14 cellular contexts compared by ENCODE assay signal in the genomic region with DNA sequence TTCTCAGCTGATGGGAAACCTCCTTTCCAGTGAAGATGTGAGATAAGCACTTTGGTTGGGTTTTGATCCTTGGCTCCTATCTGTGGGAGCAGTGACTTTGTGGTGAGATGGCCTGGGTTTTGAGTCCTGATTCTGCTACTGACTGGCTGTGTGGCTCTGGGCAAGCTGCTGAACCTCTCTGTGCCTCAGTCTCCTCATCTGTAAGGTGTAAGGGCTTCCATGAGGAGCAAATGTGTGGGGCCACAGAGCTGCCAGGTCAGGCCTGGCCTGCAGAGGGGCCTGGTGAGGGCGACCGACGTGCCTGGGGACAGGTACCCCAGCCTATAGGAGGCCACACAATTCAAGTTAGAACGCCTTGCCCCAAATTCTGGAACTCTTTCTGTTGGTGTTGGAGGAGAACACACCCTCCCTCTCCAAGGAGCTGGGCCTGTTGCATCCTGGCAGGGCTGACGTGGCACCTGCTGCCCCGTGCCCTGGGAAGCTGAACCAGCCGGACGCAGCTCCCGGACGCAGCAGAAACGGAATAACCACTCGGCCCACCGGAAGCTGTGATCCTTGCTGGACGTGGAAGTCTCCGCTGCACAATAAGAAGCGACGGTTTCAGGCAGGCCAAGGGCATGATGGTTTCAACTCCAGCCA.
DNase-seq lines count a peak whose midpoint lies in the region; ATAC-seq and TF ChIP-seq lines count a peak whose summit lies in the region.
"Had no signal": no experiment of that assay in that cellular context is flagged by ENCODE, and none has a peak within 500 bp of the region (broad histone marks: within the 10 kb centered on the region; RNA-seq: fewer than 3 reads in every experiment).

No MANE protein-coding gene starts in this region.

- peaks cover 0 to 15% of the 10 kb centered on the region in 2 experiments; a peak in 1 of 3 replicates for H3K36me3 ChIP-seq in HEK293 (ENCODE audit: control insufficient read depth in 2 of 2, insufficient read depth in 1 of 2, low read length in 2 of 2)
- H3K36me3 ChIP-seq in psoas muscle (ENCODE audit: insufficient read depth in 1 of 2, low read depth in 1 of 2): no peaks in the 10 kb centered on the region

- H3K9me3 ChIP-seq in HEK293 (ENCODE audit: control insufficient read depth, insufficient read depth, low read depth, low read length) (no peaks in the 10 kb centered on the region), psoas muscle (no peaks in the 10 kb centered on the region)

- CTCF ChIA-PET in HEK293 (lab: Yijun Ruan, JAX): interaction anchor here (2.6 to 2.9 kb wide), 2 partner anchors 11 to 13 kb away, joined by 8 to 13 read pairs; no protein-coding TSS in a partner anchor

- H3K27ac ChIP-seq in HEK293 (ENCODE audit: extremely low read depth, low read depth, low read length) (no peak overlapping the region), psoas muscle (peak overlapping the region; percentile 88)
- H3K27ac ChIP-seq: GM23248 had no signal

- no peak for TF ChIP-seq CTCF in HEK293 (tag by site-specific recombination; IDR thresholded peaks at IDR 0.05)
- TF ChIP-seq CTCF in epithelial cell of proximal tubule (conservative IDR thresholded peaks at IDR 0.05; ENCODE audit: low read depth, low read length): no peak
- no peak for TF ChIP-seq CTCF in psoas muscle (IDR thresholded peaks at IDR 0.05)

- POLR2A ChIA-PET in HEK293 (lab: Yijun Ruan, JAX): no interaction called here

- no peak for DNase-seq in epithelial cell of proximal tubule (ENCODE audit: low read depth)
- peak; percentile 57 for DNase-seq in kidney tubule cell (ENCODE audit: low spot score)
- DNase-seq in psoas muscle: peak in 1 of 2 donors; percentile 73
- DNase-seq: C1 segment of cervical spinal cord, DMS 273 treated with DMSO at 0.1 percent for 48 hours, GDM1, GM23248, NCI-H187 had no signal

- no peaks in the 10 kb centered on the region for H3K4me1 ChIP-seq in HEK293 (ENCODE audit: control insufficient read depth, insufficient read depth, low read length)
- H3K4me1 ChIP-seq in psoas muscle: peaks cover 61% of the 10 kb centered on the region

- H3K4me3 ChIP-seq in HEK293 (ENCODE audit: low read depth, low read length) (no peak overlapping the region), epithelial cell of proximal tubule (ENCODE audit: low read depth, low read length) (peak overlapping the region; percentile 33), psoas muscle (no peak overlapping the region)
- H3K4me3 ChIP-seq: GM12878, GM23248 had no signal

- ATAC-seq in psoas muscle (peak in 3 of 4 donors; percentile 22 to 57 (median 38)), HG03439 (IDR thresholded peaks at IDR 0.05; ENCODE audit: unreplicated experiment) (no peak), GM21786 (IDR thresholded peaks at IDR 0.05; ENCODE audit: unreplicated experiment) (no peak), HG03342 (IDR thresholded peaks at IDR 0.05; ENCODE audit: unreplicated experiment) (no peak)
- ATAC-seq: GM12878, HCT116 had no signal

- H3K27me3 ChIP-seq in psoas muscle (ENCODE audit: insufficient read depth in 3 of 3, low read length in 2 of 3): no peaks in the 10 kb centered on the region

- WGBS in psoas muscle, 3 donors: 55 to 73% (median 58%) methylated on average over 17 of the region's 17 CpGs

- intact Hi-C loops in psoas muscle (cut with DNase I): no loop called here

TF ChIP-seq in HEK293, 187 proteins besides CTCF, POLR2A, EP300 and RAD21:
- TF ChIP-seq PRDM4 (tag by site-specific recombination; IDR thresholded peaks at IDR 0.05): peak; percentile 73; the same call in 1 of the 2 replicates
- TF ChIP-seq WT1 (tag by site-specific recombination; IDR thresholded peaks at IDR 0.05): no peak

Comparison
In these comparisons a context has a peak if more than half of its experiments do, and no peak if none do; other contexts are left out.
1. ATAC-seq: peak in psoas muscle (3 of 4); none in HG03439 (single experiment), GM21786 (single experiment) and HG03342 (single experiment).